In genomic region chr2:105377871-105378270, GRCh38 we compare ENCODE assay signal across 15 cellular contexts. TPM values are rescaled to one million over a fixed set of nuclear protein-coding genes. Genes with fewer than 3 reads are reported as not detected.
DNase-seq lines count a peak whose midpoint lies in the region; ATAC-seq and TF ChIP-seq lines count a peak whose summit lies in the region.
"Had no signal": no experiment of that assay in that cellular context is flagged by ENCODE, and none has a peak within 500 bp of the region (broad histone marks: within the 10 kb centered on the region; RNA-seq: fewer than 3 reads in every experiment).

No MANE protein-coding gene starts in this region.

- WGBS in heart right ventricle, 2 donors, result 50 to 60% methylated on average over 3 of the region's 3 CpGs

- H3K27me3 ChIP-seq in heart right ventricle, result no peaks in the 10 kb centered on the region
- H3K27me3 ChIP-seq in right atrium auricular region, result no peaks in the 10 kb centered on the region
- H3K27me3 ChIP-seq: vagina had no signal

- H3K27ac Mint-ChIP-seq in type B pancreatic cell, result no peak overlapping the region
- H3K27ac Mint-ChIP-seq: activated CD8-positive, alpha-beta memory T cell treated with anti-CD3 and anti-CD28 coated beads, Interleukin-2, amount 10 ng/mL, durations not matched to agents 7 days and 5 days; activated naive CD4-positive, alpha-beta T cell treated with anti-CD3 and anti-CD28 coated beads, Interleukin-2, amount 50 U/mL, for 24 hours; memory B cell had no signal

- H3K9me3 ChIP-seq in heart right ventricle, result no peaks in the 10 kb centered on the region
- H3K9me3 ChIP-seq in right atrium auricular region, result no peaks in the 10 kb centered on the region
- H3K9me3 ChIP-seq: vagina had no signal

- H3K27ac ChIP-seq in heart right ventricle (peak overlapping the region; percentile 5 to 93 (median 64)), right atrium auricular region (no peak overlapping the region)
- H3K27ac ChIP-seq: vagina had no signal

- TF ChIP-seq CTCF in heart right ventricle (IDR thresholded peaks at IDR 0.05) (peak in 4 of 9 donors; percentile 27 to 42 (median 40)), right atrium auricular region (IDR thresholded peaks at IDR 0.05) (peak in 1 of 2 donors; percentile 44), type B pancreatic cell (conservative IDR thresholded peaks at IDR 0.05) (peak; percentile 26)

- DNase-seq in heart right ventricle, result no peak
- no peak for DNase-seq in right atrium auricular region (ENCODE audit: low spot score)
- peak; percentile 54 for DNase-seq in left kidney (ENCODE audit: low read depth, low spot score)
- no peak for DNase-seq in type B pancreatic cell (ENCODE audit: extremely low spot score, unreplicated experiment)
- no peak for DNase-seq in NCI-H2171 treated with DMSO at 0.1 percent for 48 hours (lab: John Stamatoyannopoulos, UW)
- DNase-seq in EL, result no peak
- no peak for DNase-seq in GM19240 (ENCODE audit: insufficient read length, low spot score)
- DNase-seq: activated CD8-positive, alpha-beta memory T cell treated with anti-CD3 and anti-CD28 coated beads, Interleukin-2, amount 10 ng/mL, durations not matched to agents 7 days and 5 days; cerebellar nuclear complex; NCI-H1092; NCI-H446 treated with DMSO at 0.1 percent for 48 hours had no signal

- no peaks in the 10 kb centered on the region for H3K9me3 Mint-ChIP-seq in type B pancreatic cell
- H3K9me3 Mint-ChIP-seq: activated naive CD4-positive, alpha-beta T cell treated with anti-CD3 and anti-CD28 coated beads, Interleukin-2, amount 50 U/mL, for 24 hours; memory B cell had no signal

- H3K4me1 ChIP-seq in heart right ventricle (peaks cover 26 to 100% (median 81%) of the 10 kb centered on the region in 9 donors), right atrium auricular region (peaks cover 0 to 90% of the 10 kb centered on the region in 2 donors)

- H3K27me3 Mint-ChIP-seq in type B pancreatic cell, result no peaks in the 10 kb centered on the region
- H3K27me3 Mint-ChIP-seq: activated CD8-positive, alpha-beta memory T cell treated with anti-CD3 and anti-CD28 coated beads, Interleukin-2, amount 10 ng/mL, durations not matched to agents 7 days and 5 days; activated naive CD4-positive, alpha-beta T cell treated with anti-CD3 and anti-CD28 coated beads, Interleukin-2, amount 50 U/mL, for 24 hours; memory B cell had no signal

- intact Hi-C loops in heart right ventricle (cut with DNase I), result loop anchor here in 1 of 10 donors (10.0 kb wide), 1 partner anchor 57 kb away; no protein-coding TSS in a partner anchor

- ATAC-seq in heart right ventricle (no peak), SK-N-SH treated with all-trans-retinoic acid at 6 μM for 48 hours (peak; percentile 42; the same call in 2 of the 3 replicates)
- ATAC-seq: activated CD8-positive, alpha-beta memory T cell treated with anti-CD3 and anti-CD28 coated beads, Interleukin-2, amount 10 ng/mL, durations not matched to agents 7 days and 5 days had no signal

- peaks cover 32% of the 10 kb centered on the region for H3K36me3 Mint-ChIP-seq in type B pancreatic cell
- H3K36me3 Mint-ChIP-seq: activated CD8-positive, alpha-beta memory T cell treated with anti-CD3 and anti-CD28 coated beads, Interleukin-2, amount 10 ng/mL, durations not matched to agents 7 days and 5 days; memory B cell had no signal

- H3K4me3 Mint-ChIP-seq in type B pancreatic cell, result no peak overlapping the region
- H3K4me3 Mint-ChIP-seq: activated CD8-positive, alpha-beta memory T cell treated with anti-CD3 and anti-CD28 coated beads, Interleukin-2, amount 10 ng/mL, durations not matched to agents 7 days and 5 days; activated naive CD4-positive, alpha-beta T cell treated with anti-CD3 and anti-CD28 coated beads, Interleukin-2, amount 50 U/mL, for 24 hours; memory B cell had no signal

- peaks cover 36% of the 10 kb centered on the region for H3K4me1 Mint-ChIP-seq in type B pancreatic cell (ENCODE audit: unreplicated experiment)
- H3K4me1 Mint-ChIP-seq: memory B cell had no signal

- no peak overlapping the region for H3K4me3 ChIP-seq in heart right ventricle
- H3K4me3 ChIP-seq in right atrium auricular region, result no peak overlapping the region
- H3K4me3 ChIP-seq: vagina had no signal

- H3K36me3 ChIP-seq in heart right ventricle (peaks cover 0 to 52% (median 7%) of the 10 kb centered on the region in 9 donors), right atrium auricular region (peaks cover 20% of the 10 kb centered on the region)
- H3K36me3 ChIP-seq: vagina had no signal

TF ChIP-seq in SK-N-SH treated with all-trans-retinoic acid at 6 μM for 48 hours, 23 proteins besides CTCF, POLR2A, EP300 and RAD21:
- TF ChIP-seq ZNF565 (CRISPR knock-in tag; conservative IDR thresholded peaks at IDR 0.05; ENCODE audit: low read depth), result no peak
TF ChIP-seq in SK-N-SH treated with all-trans-retinoic acid at 6 μM for 48 hours: peak in this region for 0.

RNA-seq across cellular contexts. Expression of gene FHL2, which starts 21.0 kb away (rescaled TPM):
- total RNA-seq in heart right ventricle (1,000 to 10,000 TPM in 9 of 10 donors, 100 to 1,000 TPM in 1; 598 to 2,354 (median 1,687) TPM), right atrium auricular region (100 to 1,000 TPM; 141 to 356 TPM), type B pancreatic cell (ENCODE audit: low replicate concordance) (19.9 and 21.9 TPM in 2 replicates)
- 100 to 1,000 TPM; 437 to 653 TPM for polyA plus RNA-seq in heart right ventricle

RNA-seq across cellular contexts. Expression of gene C2orf49, which starts 40.5 kb away (rescaled TPM):
- total RNA-seq in heart right ventricle (10 to 100 TPM; 12.2 to 22.9 (median 17.2) TPM), right atrium auricular region (10 to 100 TPM; 15.5 to 18.0 TPM), type B pancreatic cell (ENCODE audit: low replicate concordance) (23.5 and 25.8 TPM in 2 replicates)
- polyA plus RNA-seq in heart right ventricle, result 1 to 10 TPM; 9.0 to 9.1 TPM

RNA-seq across cellular contexts. Expression of gene TGFBRAP1, which starts 48.3 kb away (rescaled TPM):
- total RNA-seq in heart right ventricle (10 to 100 TPM in 9 of 10 donors, 1 to 10 TPM in 1; 8.3 to 12.7 (median 10.5) TPM), right atrium auricular region (10 to 100 TPM; 13.3 to 15.8 TPM), type B pancreatic cell (ENCODE audit: low replicate concordance) (15.5 and 17.5 TPM in 2 replicates)
- polyA plus RNA-seq in heart right ventricle, result 1 to 10 TPM; 2.1 to 3.4 TPM

Comparison
In these comparisons a context has a peak if more than half of its experiments do, and no peak if none do; other contexts are left out.
1. H3K27ac ChIP-seq: peak in heart right ventricle (10 of 10); none in right atrium auricular region (0 of 2).